Comparison of ENCODE assay signal across 13 cellular contexts in genomic region chr13:70964124-70964523, GRCh38.
DNase-seq lines count a peak whose midpoint lies in the region; FAIRE-seq and TF ChIP-seq lines count a peak whose summit lies in the region.
"Had no signal": no experiment of that assay in that cellular context is flagged by ENCODE, and none has a peak within 500 bp of the region (broad histone marks: within the 10 kb centered on the region; RNA-seq: fewer than 3 reads in every experiment).

No MANE protein-coding gene starts in this region.

- in situ Hi-C loops in ACHN (cut with HindIII; ENCODE audit: low pct_ligation_motif_present, low pct_unique_long_range_greater_than_20kb, low sequenced_read_pairs): no loop called here

- DNase-seq in ACHN (peak; percentile 22), NCI-H526 treated with DMSO at 0.1 percent for 48 hours (lab: John Stamatoyannopoulos, UW) (peak; percentile 25), choroid plexus epithelial cell (ENCODE audit: low read depth) (peak; percentile 34), A172 (ENCODE audit: low spot score) (no peak), HuH-7.5 (ENCODE audit: low spot score) (no peak), NCI-H774 (lab: John Stamatoyannopoulos, UW) (no peak), GM19239 (ENCODE audit: insufficient read length, low spot score) (no peak)
- DNase-seq: activated CD4-positive, CD25-positive, alpha-beta regulatory T cell; activated naive CD4-positive, alpha-beta T cell treated with anti-CD3 and anti-CD28 coated beads, Interleukin-2, amount 50 U/mL, for 16 hours; C1 segment of cervical spinal cord; left ventricle myocardium superior; stimulated activated CD8-positive, alpha-beta memory T cell treated with anti-CD3 and anti-CD28 coated beads, Interleukin-4, amount 100 ng/mL, for 48 hours had no signal

- H3K4me3 ChIP-seq in GM12875 (ENCODE audit: low read depth, low read length): no peak overlapping the region
- no peak overlapping the region for H3K4me3 ChIP-seq in choroid plexus epithelial cell (ENCODE audit: low read depth, low read length)

- FAIRE-seq in GM19239 (lab: Jason Lieb, UNC): no peak

- TF ChIP-seq CTCF in GM12875 (IDR thresholded peaks at IDR 0.05; ENCODE audit: borderline replicate concordance, insufficient read depth, low read depth, low read length) (peak; percentile 29; the same call in 1 of the 2 replicates), choroid plexus epithelial cell (conservative IDR thresholded peaks at IDR 0.05; ENCODE audit: low read depth, low read length) (peak; percentile 48)

Comparison
In these comparisons a context has a peak if more than half of its experiments do, and no peak if none do; other contexts are left out.
1. DNase-seq: peak in ACHN (single experiment), NCI-H526 treated with DMSO at 0.1 percent for 48 hours (single experiment) and choroid plexus epithelial cell (single experiment); none in A172 (single experiment), HuH-7.5 (single experiment), NCI-H774 (single experiment) and GM19239 (single experiment).